8 cellular contexts compared by ENCODE assay signal in genomic region chr12:48865141-48865440, GRCh38. TPM values are rescaled to one million over a fixed set of nuclear protein-coding genes. Genes with fewer than 3 reads are reported as not detected.
DNase-seq lines count a peak whose midpoint lies in the region; ATAC-seq and TF ChIP-seq lines count a peak whose summit lies in the region.

No MANE protein-coding gene starts in this region.

- ATAC-seq in GM18498 (IDR thresholded peaks at IDR 0.05; ENCODE audit: unreplicated experiment) = peak; percentile 6
- ATAC-seq in Panc1 = no peak
- ATAC-seq in HG02798 (IDR thresholded peaks at IDR 0.05; ENCODE audit: poor library complexity, unreplicated experiment) = no peak

- no peak for TF ChIP-seq CTCF in Panc1 (IDR thresholded peaks at IDR 0.05)
- no peak for TF ChIP-seq CTCF in esophagus squamous epithelium (IDR thresholded peaks at IDR 0.05)
- no peak for TF ChIP-seq CTCF in retinal pigment epithelial cell (conservative IDR thresholded peaks at IDR 0.05; ENCODE audit: low read depth, low read length)

- CTCF ChIA-PET in Panc1 (lab: Charles Lee) = interaction anchor here (1.4 to 1.6 kb wide), 2 partner anchors 12 to 25 kb away, joined by 6 read pairs; no protein-coding TSS in a partner anchor

- H3K9me3 ChIP-seq in Panc1 (ENCODE audit: control insufficient read depth, insufficient read depth, low read depth, low read length) (no peaks in the 10 kb centered on the region), esophagus squamous epithelium (no peaks in the 10 kb centered on the region)

- H3K36me3 ChIP-seq in Panc1 (ENCODE audit: control insufficient read depth, insufficient read depth, low read length) (no peaks in the 10 kb centered on the region), esophagus squamous epithelium (no peaks in the 10 kb centered on the region)

- 0 to 6% methylated on average over 2 of the region's 4 CpGs for WGBS in esophagus squamous epithelium, 2 donors

- BruUV-seq in Panc1 (replicated peaks; lab: Mats Ljungman, UMichigan) = no TSS peak

- H3K4me3 ChIP-seq in Panc1 (ENCODE audit: low read depth in 2 of 2, low read length in 2 of 2) (peak overlapping the region; percentile 55 to 72), esophagus squamous epithelium (peak overlapping the region; percentile 41 to 69 (median 62)), retinal pigment epithelial cell (ENCODE audit: low read length) (peak overlapping the region; percentile 68)

- intact Hi-C loops in Panc1 (cut with micrococcal nuclease; ENCODE audit: unreplicated experiment) (no loop called here), esophagus squamous epithelium (cut with DNase I) (no loop called here)

- H3K27ac ChIP-seq in Panc1 (ENCODE audit: low read length) (no peak overlapping the region), esophagus squamous epithelium (peak overlapping the region in 1 of 4 donors; percentile 56)

- POLR2A ChIA-PET in Panc1 (lab: Charles Lee) = no interaction called here

- DNase-seq in Panc1 (ENCODE audit: low read depth, low spot score) (no peak), esophagus squamous epithelium (lab: John Stamatoyannopoulos, UW) (no peak), retinal pigment epithelial cell (ENCODE audit: low read depth) (no peak), NCI-H1048 (lab: John Stamatoyannopoulos, UW) (no peak), A172 (ENCODE audit: low spot score) (no peak), NCI-H82 (lab: John Stamatoyannopoulos, UW) (no peak)

- peaks cover 5% of the 10 kb centered on the region; the same call in 1 of the 2 replicates for H3K4me1 ChIP-seq in Panc1 (ENCODE audit: control insufficient read depth, insufficient read depth, low read length)
- H3K4me1 ChIP-seq in esophagus squamous epithelium = peaks cover 7 to 30% (median 11%) of the 10 kb centered on the region in 3 donors

- no peak for TF ChIP-seq POLR2A in esophagus squamous epithelium (IDR thresholded peaks at IDR 0.05)

- in situ Hi-C loops in Panc1 (cut with HindIII; ENCODE audit: low pct_unique_long_range_greater_than_20kb, low sequenced_read_pairs) = no loop called here

- H3K27me3 ChIP-seq in Panc1 (ENCODE audit: control insufficient read depth, insufficient read depth, low read length) = peaks cover 10% of the 10 kb centered on the region
- H3K27me3 ChIP-seq in esophagus squamous epithelium = peaks cover 0 to 36% (median 2%) of the 10 kb centered on the region in 4 donors

RNA-seq across cellular contexts. Expression of gene RND1, which starts 0.6 kb away (rescaled TPM):
- total RNA-seq in Panc1 (2021; ENCODE audit: unreplicated experiment) (0.44 TPM), esophagus squamous epithelium (1 to 10 TPM in 2 of 4 donors, under 1 TPM in 2; 0.57 to 6.1 (median 0.95) TPM)
- polyA plus RNA-seq in Panc1 (2012; ENCODE audit: insufficient read length) = 0.68 TPM
- 0.12 and 0.24 TPM in 2 replicates for total RNA-seq in A172 (2014; rRNA removed; shearing (Covaris generic))

RNA-seq across cellular contexts. Expression of gene DDX23, which starts 13.1 kb away (rescaled TPM):
- total RNA-seq in Panc1 (2021; ENCODE audit: unreplicated experiment) (130 TPM), esophagus squamous epithelium (10 to 100 TPM; 46.0 to 71.5 (median 56.7) TPM)
- 119 TPM for polyA plus RNA-seq in Panc1 (2012; ENCODE audit: insufficient read length)
- total RNA-seq in A172 (2014; rRNA removed; shearing (Covaris generic)) = 105 and 114 TPM in 2 replicates

RNA-seq across cellular contexts. Expression of gene CACNB3, which starts 46.8 kb away (rescaled TPM):
- total RNA-seq in Panc1 (2021; ENCODE audit: unreplicated experiment) = 40.5 TPM
- polyA plus RNA-seq in Panc1 (2012; ENCODE audit: insufficient read length) = 58.5 TPM
- 10 to 100 TPM; 13.4 to 19.5 (median 14.0) TPM for total RNA-seq in esophagus squamous epithelium
- total RNA-seq in A172 (2014; rRNA removed; shearing (Covaris generic)) = 11.7 and 20.4 TPM in 2 replicates
